In the genomic region with DNA sequence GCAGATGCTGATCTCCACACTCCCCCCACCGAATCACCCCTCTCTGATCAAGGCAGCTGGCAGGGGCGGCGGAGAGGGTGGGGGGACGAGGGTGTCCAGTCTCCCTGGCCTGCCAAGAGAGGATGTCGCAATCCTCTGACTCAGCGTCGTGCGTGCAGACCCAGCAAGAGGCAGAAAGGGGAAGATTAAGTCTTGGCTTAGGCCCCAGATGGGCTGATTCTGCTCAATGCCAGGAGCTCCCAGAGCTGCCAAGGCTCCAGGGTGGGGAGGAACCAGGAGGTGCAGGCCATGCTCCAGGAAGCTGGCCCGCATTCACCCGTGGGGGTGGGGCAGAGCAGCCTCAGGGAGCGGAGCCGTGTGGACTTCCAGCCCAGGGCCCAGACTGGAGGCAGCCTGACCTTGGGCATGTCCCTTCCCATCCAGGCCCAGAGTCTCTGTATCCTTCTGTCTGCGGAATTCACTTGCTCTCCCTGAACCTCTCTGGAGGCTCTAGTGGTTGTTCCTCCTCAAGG, we compare ENCODE assay signal across 1 cellular context.
TF ChIP-seq lines count a peak whose summit lies in the region.

No MANE protein-coding gene starts in this region.

TF ChIP-seq in HepG2, 621 proteins besides CTCF, POLR2A, EP300 and RAD21 (continued from another document and continues in another):
- TF ChIP-seq, protein P1, sequence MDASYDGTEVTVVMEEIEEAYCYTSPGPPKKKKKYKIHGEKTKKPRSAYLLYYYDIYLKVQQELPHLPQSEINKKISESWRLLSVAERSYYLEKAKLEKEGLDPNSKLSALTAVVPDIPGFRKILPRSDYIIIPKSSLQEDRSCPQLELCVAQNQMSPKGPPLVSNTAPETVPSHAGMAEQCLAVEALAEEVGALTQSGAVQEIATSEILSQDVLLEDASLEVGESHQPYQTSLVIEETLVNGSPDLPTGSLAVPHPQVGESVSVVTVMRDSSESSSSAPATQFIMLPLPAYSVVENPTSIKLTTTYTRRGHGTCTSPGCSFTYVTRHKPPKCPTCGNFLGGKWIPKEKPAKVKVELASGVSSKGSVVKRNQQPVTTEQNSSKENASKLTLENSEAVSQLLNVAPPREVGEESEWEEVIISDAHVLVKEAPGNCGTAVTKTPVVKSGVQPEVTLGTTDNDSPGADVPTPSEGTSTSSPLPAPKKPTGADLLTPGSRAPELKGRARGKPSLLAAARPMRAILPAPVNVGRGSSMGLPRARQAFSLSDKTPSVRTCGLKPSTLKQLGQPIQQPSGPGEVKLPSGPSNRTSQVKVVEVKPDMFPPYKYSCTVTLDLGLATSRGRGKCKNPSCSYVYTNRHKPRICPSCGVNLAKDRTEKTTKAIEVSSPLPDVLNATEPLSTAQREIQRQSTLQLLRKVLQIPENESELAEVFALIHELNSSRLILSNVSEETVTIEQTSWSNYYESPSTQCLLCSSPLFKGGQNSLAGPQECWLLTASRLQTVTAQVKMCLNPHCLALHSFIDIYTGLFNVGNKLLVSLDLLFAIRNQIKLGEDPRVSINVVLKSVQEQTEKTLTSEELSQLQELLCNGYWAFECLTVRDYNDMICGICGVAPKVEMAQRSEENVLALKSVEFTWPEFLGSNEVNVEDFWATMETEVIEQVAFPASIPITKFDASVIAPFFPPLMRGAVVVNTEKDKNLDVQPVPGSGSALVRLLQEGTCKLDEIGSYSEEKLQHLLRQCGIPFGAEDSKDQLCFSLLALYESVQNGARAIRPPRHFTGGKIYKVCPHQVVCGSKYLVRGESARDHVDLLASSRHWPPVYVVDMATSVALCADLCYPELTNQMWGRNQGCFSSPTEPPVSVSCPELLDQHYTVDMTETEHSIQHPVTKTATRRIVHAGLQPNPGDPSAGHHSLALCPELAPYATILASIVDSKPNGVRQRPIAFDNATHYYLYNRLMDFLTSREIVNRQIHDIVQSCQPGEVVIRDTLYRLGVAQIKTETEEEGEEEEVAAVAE (CRISPR knock-in tag; IDR thresholded peaks at IDR 0.05; ENCODE audit: borderline replicate concordance) = no peak
- TF ChIP-seq, protein P2, sequence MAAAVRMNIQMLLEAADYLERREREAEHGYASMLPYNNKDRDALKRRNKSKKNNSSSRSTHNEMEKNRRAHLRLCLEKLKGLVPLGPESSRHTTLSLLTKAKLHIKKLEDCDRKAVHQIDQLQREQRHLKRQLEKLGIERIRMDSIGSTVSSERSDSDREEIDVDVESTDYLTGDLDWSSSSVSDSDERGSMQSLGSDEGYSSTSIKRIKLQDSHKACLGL (CRISPR knock-in tag; IDR thresholded peaks at IDR 0.05) = no peak
- TF ChIP-seq ZNF160 (CRISPR knock-in tag; IDR thresholded peaks at IDR 0.05) = no peak
- TF ChIP-seq THAP11 (CRISPR knock-in tag; IDR thresholded peaks at IDR 0.05) = peak; percentile 54; the same call in 1 of the 2 replicates
- TF ChIP-seq RFX1 (IDR thresholded peaks at IDR 0.05) = no peak
- TF ChIP-seq ZKSCAN8 (CRISPR knock-in tag; IDR thresholded peaks at IDR 0.05; ENCODE audit: borderline replicate concordance) = no peak
- TF ChIP-seq HMG20B (CRISPR knock-in tag; conservative IDR thresholded peaks at IDR 0.05) = no peak
- TF ChIP-seq, protein P3, sequence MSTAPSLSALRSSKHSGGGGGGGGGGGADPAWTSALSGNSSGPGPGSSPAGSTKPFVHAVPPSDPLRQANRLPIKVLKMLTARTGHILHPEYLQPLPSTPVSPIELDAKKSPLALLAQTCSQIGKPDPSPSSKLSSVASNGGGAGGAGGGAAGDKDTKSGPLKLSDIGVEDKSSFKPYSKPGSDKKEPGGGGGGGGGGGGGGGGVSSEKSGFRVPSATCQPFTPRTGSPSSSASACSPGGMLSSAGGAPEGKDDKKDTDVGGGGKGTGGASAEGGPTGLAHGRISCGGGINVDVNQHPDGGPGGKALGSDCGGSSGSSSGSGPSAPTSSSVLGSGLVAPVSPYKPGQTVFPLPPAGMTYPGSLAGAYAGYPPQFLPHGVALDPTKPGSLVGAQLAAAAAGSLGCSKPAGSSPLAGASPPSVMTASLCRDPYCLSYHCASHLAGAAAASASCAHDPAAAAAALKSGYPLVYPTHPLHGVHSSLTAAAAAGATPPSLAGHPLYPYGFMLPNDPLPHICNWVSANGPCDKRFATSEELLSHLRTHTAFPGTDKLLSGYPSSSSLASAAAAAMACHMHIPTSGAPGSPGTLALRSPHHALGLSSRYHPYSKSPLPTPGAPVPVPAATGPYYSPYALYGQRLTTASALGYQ (CRISPR knock-in tag; IDR thresholded peaks at IDR 0.05) = no peak
- no peak for TF ChIP-seq ARHGAP35 (CRISPR knock-in tag; IDR thresholded peaks at IDR 0.05; ENCODE audit: borderline replicate concordance)
- TF ChIP-seq, protein P4, sequence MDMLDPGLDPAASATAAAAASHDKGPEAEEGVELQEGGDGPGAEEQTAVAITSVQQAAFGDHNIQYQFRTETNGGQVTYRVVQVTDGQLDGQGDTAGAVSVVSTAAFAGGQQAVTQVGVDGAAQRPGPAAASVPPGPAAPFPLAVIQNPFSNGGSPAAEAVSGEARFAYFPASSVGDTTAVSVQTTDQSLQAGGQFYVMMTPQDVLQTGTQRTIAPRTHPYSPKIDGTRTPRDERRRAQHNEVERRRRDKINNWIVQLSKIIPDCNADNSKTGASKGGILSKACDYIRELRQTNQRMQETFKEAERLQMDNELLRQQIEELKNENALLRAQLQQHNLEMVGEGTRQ (IDR thresholded peaks at IDR 0.05; ENCODE audit: low read depth, low read length) = no peak
- TF ChIP-seq, protein P4 (CRISPR knock-in tag; IDR thresholded peaks at IDR 0.05; ENCODE audit: borderline replicate concordance) = no peak
- no peak for TF ChIP-seq ARNT (IDR thresholded peaks at IDR 0.05)
- TF ChIP-seq, protein P5, sequence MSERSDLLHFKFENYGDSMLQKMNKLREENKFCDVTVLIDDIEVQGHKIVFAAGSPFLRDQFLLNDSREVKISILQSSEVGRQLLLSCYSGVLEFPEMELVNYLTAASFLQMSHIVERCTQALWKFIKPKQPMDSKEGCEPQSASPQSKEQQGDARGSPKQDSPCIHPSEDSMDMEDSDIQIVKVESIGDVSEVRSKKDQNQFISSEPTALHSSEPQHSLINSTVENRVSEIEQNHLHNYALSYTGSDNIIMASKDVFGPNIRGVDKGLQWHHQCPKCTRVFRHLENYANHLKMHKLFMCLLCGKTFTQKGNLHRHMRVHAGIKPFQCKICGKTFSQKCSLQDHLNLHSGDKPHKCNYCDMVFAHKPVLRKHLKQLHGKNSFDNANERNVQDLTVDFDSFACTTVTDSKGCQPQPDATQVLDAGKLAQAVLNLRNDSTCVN (CRISPR knock-in tag; IDR thresholded peaks at IDR 0.05; ENCODE audit: borderline replicate concordance) = no peak
- no peak for TF ChIP-seq MIXL1 (CRISPR knock-in tag; IDR thresholded peaks at IDR 0.05)
- TF ChIP-seq, protein P6, sequence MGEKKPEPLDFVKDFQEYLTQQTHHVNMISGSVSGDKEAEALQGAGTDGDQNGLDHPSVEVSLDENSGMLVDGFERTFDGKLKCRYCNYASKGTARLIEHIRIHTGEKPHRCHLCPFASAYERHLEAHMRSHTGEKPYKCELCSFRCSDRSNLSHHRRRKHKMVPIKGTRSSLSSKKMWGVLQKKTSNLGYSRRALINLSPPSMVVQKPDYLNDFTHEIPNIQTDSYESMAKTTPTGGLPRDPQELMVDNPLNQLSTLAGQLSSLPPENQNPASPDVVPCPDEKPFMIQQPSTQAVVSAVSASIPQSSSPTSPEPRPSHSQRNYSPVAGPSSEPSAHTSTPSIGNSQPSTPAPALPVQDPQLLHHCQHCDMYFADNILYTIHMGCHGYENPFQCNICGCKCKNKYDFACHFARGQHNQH (CRISPR knock-in tag; IDR thresholded peaks at IDR 0.05) = no peak
- TF ChIP-seq PAWR (CRISPR knock-in tag; IDR thresholded peaks at IDR 0.05; ENCODE audit: borderline replicate concordance) = no peak
- peak; percentile 18; the same call in 1 of the 2 replicates for TF ChIP-seq NCOA2 (CRISPR knock-in tag; IDR thresholded peaks at IDR 0.05)
- no peak for TF ChIP-seq PHF21A (CRISPR knock-in tag; IDR thresholded peaks at IDR 0.05)
- TF ChIP-seq TMF1 (CRISPR knock-in tag; IDR thresholded peaks at IDR 0.05; ENCODE audit: low read depth) = no peak
- no peak for TF ChIP-seq SNRNP70 (IDR thresholded peaks at IDR 0.05; ENCODE audit: low read depth, low read length)
- TF ChIP-seq, protein P7, sequence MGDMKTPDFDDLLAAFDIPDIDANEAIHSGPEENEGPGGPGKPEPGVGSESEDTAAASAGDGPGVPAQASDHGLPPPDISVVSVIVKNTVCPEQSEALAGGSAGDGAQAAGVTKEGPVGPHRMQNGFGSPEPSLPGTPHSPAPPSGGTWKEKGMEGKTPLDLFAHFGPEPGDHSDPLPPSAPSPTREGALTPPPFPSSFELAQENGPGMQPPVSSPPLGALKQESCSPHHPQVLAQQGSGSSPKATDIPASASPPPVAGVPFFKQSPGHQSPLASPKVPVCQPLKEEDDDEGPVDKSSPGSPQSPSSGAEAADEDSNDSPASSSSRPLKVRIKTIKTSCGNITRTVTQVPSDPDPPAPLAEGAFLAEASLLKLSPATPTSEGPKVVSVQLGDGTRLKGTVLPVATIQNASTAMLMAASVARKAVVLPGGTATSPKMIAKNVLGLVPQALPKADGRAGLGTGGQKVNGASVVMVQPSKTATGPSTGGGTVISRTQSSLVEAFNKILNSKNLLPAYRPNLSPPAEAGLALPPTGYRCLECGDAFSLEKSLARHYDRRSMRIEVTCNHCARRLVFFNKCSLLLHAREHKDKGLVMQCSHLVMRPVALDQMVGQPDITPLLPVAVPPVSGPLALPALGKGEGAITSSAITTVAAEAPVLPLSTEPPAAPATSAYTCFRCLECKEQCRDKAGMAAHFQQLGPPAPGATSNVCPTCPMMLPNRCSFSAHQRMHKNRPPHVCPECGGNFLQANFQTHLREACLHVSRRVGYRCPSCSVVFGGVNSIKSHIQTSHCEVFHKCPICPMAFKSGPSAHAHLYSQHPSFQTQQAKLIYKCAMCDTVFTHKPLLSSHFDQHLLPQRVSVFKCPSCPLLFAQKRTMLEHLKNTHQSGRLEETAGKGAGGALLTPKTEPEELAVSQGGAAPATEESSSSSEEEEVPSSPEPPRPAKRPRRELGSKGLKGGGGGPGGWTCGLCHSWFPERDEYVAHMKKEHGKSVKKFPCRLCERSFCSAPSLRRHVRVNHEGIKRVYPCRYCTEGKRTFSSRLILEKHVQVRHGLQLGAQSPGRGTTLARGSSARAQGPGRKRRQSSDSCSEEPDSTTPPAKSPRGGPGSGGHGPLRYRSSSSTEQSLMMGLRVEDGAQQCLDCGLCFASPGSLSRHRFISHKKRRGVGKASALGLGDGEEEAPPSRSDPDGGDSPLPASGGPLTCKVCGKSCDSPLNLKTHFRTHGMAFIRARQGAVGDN (CRISPR knock-in tag; IDR thresholded peaks at IDR 0.05) = peak; percentile 84
- no peak for TF ChIP-seq ZNF577 (CRISPR knock-in tag; IDR thresholded peaks at IDR 0.05; ENCODE audit: borderline replicate concordance, low read depth)
- TF ChIP-seq, protein P8, sequence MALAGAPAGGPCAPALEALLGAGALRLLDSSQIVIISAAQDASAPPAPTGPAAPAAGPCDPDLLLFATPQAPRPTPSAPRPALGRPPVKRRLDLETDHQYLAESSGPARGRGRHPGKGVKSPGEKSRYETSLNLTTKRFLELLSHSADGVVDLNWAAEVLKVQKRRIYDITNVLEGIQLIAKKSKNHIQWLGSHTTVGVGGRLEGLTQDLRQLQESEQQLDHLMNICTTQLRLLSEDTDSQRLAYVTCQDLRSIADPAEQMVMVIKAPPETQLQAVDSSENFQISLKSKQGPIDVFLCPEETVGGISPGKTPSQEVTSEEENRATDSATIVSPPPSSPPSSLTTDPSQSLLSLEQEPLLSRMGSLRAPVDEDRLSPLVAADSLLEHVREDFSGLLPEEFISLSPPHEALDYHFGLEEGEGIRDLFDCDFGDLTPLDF (CRISPR knock-in tag; IDR thresholded peaks at IDR 0.05) = no peak
- TF ChIP-seq SMAD9 (CRISPR knock-in tag; IDR thresholded peaks at IDR 0.05) = no peak
- no peak for TF ChIP-seq RBAK (CRISPR knock-in tag; IDR thresholded peaks at IDR 0.05)
- no peak for TF ChIP-seq SSRP1 (CRISPR knock-in tag; IDR thresholded peaks at IDR 0.05)
- 0 out of 2 replicates have a peak, but pooled peaks have one; percentile 37 for TF ChIP-seq ADNP (CRISPR knock-in tag; IDR thresholded peaks at IDR 0.05)
- TF ChIP-seq ARNT2 (CRISPR knock-in tag; IDR thresholded peaks at IDR 0.05; ENCODE audit: low read depth) = 0 out of 2 replicates have a peak, but pooled peaks have one; percentile 36
- TF ChIP-seq MAF1 (CRISPR knock-in tag; IDR thresholded peaks at IDR 0.05; ENCODE audit: borderline replicate concordance) = no peak
- TF ChIP-seq NR2C2 (CRISPR knock-in tag; IDR thresholded peaks at IDR 0.05; ENCODE audit: borderline replicate concordance) = 0 out of 2 replicates have a peak, but pooled peaks have one; percentile 38
- TF ChIP-seq MED13 (CRISPR knock-in tag; IDR thresholded peaks at IDR 0.05) = no peak; the same call in 1 of the 2 replicates
- TF ChIP-seq, protein P9, sequence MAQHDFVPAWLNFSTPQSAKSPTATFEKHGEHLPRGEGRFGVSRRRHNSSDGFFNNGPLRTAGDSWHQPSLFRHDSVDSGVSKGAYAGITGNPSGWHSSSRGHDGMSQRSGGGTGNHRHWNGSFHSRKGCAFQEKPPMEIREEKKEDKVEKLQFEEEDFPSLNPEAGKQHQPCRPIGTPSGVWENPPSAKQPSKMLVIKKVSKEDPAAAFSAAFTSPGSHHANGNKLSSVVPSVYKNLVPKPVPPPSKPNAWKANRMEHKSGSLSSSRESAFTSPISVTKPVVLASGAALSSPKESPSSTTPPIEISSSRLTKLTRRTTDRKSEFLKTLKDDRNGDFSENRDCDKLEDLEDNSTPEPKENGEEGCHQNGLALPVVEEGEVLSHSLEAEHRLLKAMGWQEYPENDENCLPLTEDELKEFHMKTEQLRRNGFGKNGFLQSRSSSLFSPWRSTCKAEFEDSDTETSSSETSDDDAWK (CRISPR knock-in tag; IDR thresholded peaks at IDR 0.05) = no peak
- TF ChIP-seq REXO4 (CRISPR knock-in tag; IDR thresholded peaks at IDR 0.05; ENCODE audit: borderline replicate concordance) = no peak
- no peak; the same call in 1 of the 2 replicates for TF ChIP-seq HNF4G (IDR thresholded peaks at IDR 0.05; ENCODE audit: borderline replicate concordance, low read depth, low read length)
- no peak for TF ChIP-seq HNF4G (CRISPR knock-in tag; IDR thresholded peaks at IDR 0.05; ENCODE audit: borderline replicate concordance, low read depth)
- TF ChIP-seq ZNF143 (CRISPR knock-in tag; IDR thresholded peaks at IDR 0.05) = no peak
- TF ChIP-seq ATF7 (IDR thresholded peaks at IDR 0.05) = no peak
- TF ChIP-seq ATF7 (CRISPR knock-in tag; IDR thresholded peaks at IDR 0.05) = no peak
- no peak; the same call in 1 of the 2 replicates for TF ChIP-seq NFKBIZ (CRISPR knock-in tag; IDR thresholded peaks at IDR 0.05)
- TF ChIP-seq, protein P10, sequence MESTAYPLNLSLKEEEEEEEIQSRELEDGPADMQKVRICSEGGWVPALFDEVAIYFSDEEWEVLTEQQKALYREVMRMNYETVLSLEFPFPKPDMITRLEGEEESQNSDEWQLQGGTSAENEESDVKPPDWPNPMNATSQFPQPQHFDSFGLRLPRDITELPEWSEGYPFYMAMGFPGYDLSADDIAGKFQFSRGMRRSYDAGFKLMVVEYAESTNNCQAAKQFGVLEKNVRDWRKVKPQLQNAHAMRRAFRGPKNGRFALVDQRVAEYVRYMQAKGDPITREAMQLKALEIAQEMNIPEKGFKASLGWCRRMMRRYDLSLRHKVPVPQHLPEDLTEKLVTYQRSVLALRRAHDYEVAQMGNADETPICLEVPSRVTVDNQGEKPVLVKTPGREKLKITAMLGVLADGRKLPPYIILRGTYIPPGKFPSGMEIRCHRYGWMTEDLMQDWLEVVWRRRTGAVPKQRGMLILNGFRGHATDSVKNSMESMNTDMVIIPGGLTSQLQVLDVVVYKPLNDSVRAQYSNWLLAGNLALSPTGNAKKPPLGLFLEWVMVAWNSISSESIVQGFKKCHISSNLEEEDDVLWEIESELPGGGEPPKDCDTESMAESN (CRISPR knock-in tag; conservative IDR thresholded peaks at IDR 0.05) = no peak
